In genomic region chr6:30814137-30815084, GRCh38 we compare ENCODE assay signal across 1 cellular context.
TF ChIP-seq lines count a peak whose summit lies in the region.

No MANE protein-coding gene starts in this region.

TF ChIP-seq in K562, 482 proteins besides CTCF, POLR2A, EP300 and RAD21 (continued from another document):
- TF ChIP-seq FOXO4 (CRISPR knock-in tag; IDR thresholded peaks at IDR 0.05) = no peak
- no peak for TF ChIP-seq YBX1 (IDR thresholded peaks at IDR 0.05)
- TF ChIP-seq KLF13 (tag; IDR thresholded peaks at IDR 0.05; ENCODE audit: borderline replicate concordance, low read depth) = no peak
- peak; percentile 21; the same call in 1 of the 2 replicates for TF ChIP-seq HLTF (IDR thresholded peaks at IDR 0.05)
- peak in 1 of 2 experiments; percentile 59; a peak in 1 of 4 replicates for TF ChIP-seq TBL1XR1 (IDR thresholded peaks at IDR 0.05; ENCODE audit: low read length in 2 of 2)
- no peak for TF ChIP-seq KAT2B (IDR thresholded peaks at IDR 0.05; ENCODE audit: low read depth, low read length)
- TF ChIP-seq MIER1 (IDR thresholded peaks at IDR 0.05; ENCODE audit: low read depth) = no peak
- TF ChIP-seq ZNF3 (CRISPR knock-in tag; IDR thresholded peaks at IDR 0.05) = no peak
- TF ChIP-seq HMGN3 (IDR thresholded peaks at IDR 0.05; ENCODE audit: borderline replicate concordance, extremely low read depth, insufficient read length, low read depth, low read length) = no peak
- TF ChIP-seq CTBP1 (IDR thresholded peaks at IDR 0.05; ENCODE audit: borderline replicate concordance) = peak; percentile 79
- peak; percentile 43; the same call in 1 of the 2 replicates for TF ChIP-seq PTTG1 (tag; IDR thresholded peaks at IDR 0.05; ENCODE audit: low read depth)
- no peak; the same call in 1 of the 2 replicates for TF ChIP-seq GATAD2A (IDR thresholded peaks at IDR 0.05)
- TF ChIP-seq EHMT2 (IDR thresholded peaks at IDR 0.05) = no peak; the same call in 1 of the 2 replicates
- TF ChIP-seq ZNF175 (CRISPR knock-in tag; IDR thresholded peaks at IDR 0.05; ENCODE audit: low read depth) = peak; percentile 94
- TF ChIP-seq MAX (CRISPR knock-in tag; IDR thresholded peaks at IDR 0.05) = peak; percentile 52; the same call in 1 of the 2 replicates
- TF ChIP-seq, protein P1, sequence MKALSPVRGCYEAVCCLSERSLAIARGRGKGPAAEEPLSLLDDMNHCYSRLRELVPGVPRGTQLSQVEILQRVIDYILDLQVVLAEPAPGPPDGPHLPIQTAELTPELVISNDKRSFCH (CRISPR knock-in tag; IDR thresholded peaks at IDR 0.05) = 0 out of 2 replicates have a peak, but pooled peaks have one; percentile 21
- TF ChIP-seq, protein P1 (tag; IDR thresholded peaks at IDR 0.05) = no peak; the same call in 1 of the 2 replicates
- 0 out of 2 replicates have a peak, but pooled peaks have one; percentile 53 for TF ChIP-seq SMAD4 (CRISPR knock-in tag; conservative IDR thresholded peaks at IDR 0.05)
- no peak for TF ChIP-seq EGR1 (conservative IDR thresholded peaks at IDR 0.05)
- TF ChIP-seq HDAC2 (IDR thresholded peaks at IDR 0.05) = no peak; the same call in 1 of the 2 replicates
- peak; percentile 98 for TF ChIP-seq JUND (IDR thresholded peaks at IDR 0.05; ENCODE audit: borderline replicate concordance, low read depth, low read length)
- TF ChIP-seq JUND (tag; IDR thresholded peaks at IDR 0.05; ENCODE audit: borderline replicate concordance, low read depth, low read length) = peak; percentile 96
- no peak for TF ChIP-seq ZKSCAN3 (CRISPR knock-in tag; IDR thresholded peaks at IDR 0.05)
- TF ChIP-seq SNRNP70 (optimal IDR thresholded peaks at IDR 0.05; ENCODE audit: low read depth, low read length) = no peak
- TF ChIP-seq PHF8 (IDR thresholded peaks at IDR 0.05; ENCODE audit: borderline replicate concordance, low read length) = no peak; the same call in 1 of the 2 replicates
- TF ChIP-seq MED1 (CRISPR knock-in tag; IDR thresholded peaks at IDR 0.05; ENCODE audit: borderline replicate concordance) = no peak
- no peak for TF ChIP-seq CBX2 (IDR thresholded peaks at IDR 0.05; ENCODE audit: insufficient read depth, low read length, poor library complexity, severe bottlenecking)
- peak; percentile 98 for TF ChIP-seq FOSL1 (tag; conservative IDR thresholded peaks at IDR 0.05)
- TF ChIP-seq MTA1 (IDR thresholded peaks at IDR 0.05; ENCODE audit: borderline replicate concordance) = peak; percentile 85
- no peak for TF ChIP-seq ZNF76 (CRISPR knock-in tag; IDR thresholded peaks at IDR 0.05; ENCODE audit: borderline replicate concordance)
- TF ChIP-seq PKNOX1 (IDR thresholded peaks at IDR 0.05) = peak; percentile 29
- peak; percentile 61; the same call in 1 of the 2 replicates for TF ChIP-seq ELF4 (CRISPR knock-in tag; IDR thresholded peaks at IDR 0.05)
- 0 out of 2 replicates have a peak, but pooled peaks have one; percentile 27 for TF ChIP-seq ZBTB12 (CRISPR knock-in tag; IDR thresholded peaks at IDR 0.05)
- TF ChIP-seq SRF (CRISPR knock-in tag; IDR thresholded peaks at IDR 0.05) = no peak; a peak in 1 of 4 replicates
- no peak for TF ChIP-seq ZNF263 (CRISPR knock-in tag; IDR thresholded peaks at IDR 0.05; ENCODE audit: borderline replicate concordance)
- TF ChIP-seq, protein P2, sequence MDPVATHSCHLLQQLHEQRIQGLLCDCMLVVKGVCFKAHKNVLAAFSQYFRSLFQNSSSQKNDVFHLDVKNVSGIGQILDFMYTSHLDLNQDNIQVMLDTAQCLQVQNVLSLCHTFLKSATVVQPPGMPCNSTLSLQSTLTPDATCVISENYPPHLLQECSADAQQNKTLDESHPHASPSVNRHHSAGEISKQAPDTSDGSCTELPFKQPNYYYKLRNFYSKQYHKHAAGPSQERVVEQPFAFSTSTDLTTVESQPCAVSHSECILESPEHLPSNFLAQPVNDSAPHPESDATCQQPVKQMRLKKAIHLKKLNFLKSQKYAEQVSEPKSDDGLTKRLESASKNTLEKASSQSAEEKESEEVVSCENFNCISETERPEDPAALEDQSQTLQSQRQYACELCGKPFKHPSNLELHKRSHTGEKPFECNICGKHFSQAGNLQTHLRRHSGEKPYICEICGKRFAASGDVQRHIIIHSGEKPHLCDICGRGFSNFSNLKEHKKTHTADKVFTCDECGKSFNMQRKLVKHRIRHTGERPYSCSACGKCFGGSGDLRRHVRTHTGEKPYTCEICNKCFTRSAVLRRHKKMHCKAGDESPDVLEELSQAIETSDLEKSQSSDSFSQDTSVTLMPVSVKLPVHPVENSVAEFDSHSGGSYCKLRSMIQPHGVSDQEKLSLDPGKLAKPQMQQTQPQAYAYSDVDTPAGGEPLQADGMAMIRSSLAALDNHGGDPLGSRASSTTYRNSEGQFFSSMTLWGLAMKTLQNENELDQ (CRISPR knock-in tag; IDR thresholded peaks at IDR 0.05; ENCODE audit: borderline replicate concordance) = no peak
- TF ChIP-seq, protein P3, sequence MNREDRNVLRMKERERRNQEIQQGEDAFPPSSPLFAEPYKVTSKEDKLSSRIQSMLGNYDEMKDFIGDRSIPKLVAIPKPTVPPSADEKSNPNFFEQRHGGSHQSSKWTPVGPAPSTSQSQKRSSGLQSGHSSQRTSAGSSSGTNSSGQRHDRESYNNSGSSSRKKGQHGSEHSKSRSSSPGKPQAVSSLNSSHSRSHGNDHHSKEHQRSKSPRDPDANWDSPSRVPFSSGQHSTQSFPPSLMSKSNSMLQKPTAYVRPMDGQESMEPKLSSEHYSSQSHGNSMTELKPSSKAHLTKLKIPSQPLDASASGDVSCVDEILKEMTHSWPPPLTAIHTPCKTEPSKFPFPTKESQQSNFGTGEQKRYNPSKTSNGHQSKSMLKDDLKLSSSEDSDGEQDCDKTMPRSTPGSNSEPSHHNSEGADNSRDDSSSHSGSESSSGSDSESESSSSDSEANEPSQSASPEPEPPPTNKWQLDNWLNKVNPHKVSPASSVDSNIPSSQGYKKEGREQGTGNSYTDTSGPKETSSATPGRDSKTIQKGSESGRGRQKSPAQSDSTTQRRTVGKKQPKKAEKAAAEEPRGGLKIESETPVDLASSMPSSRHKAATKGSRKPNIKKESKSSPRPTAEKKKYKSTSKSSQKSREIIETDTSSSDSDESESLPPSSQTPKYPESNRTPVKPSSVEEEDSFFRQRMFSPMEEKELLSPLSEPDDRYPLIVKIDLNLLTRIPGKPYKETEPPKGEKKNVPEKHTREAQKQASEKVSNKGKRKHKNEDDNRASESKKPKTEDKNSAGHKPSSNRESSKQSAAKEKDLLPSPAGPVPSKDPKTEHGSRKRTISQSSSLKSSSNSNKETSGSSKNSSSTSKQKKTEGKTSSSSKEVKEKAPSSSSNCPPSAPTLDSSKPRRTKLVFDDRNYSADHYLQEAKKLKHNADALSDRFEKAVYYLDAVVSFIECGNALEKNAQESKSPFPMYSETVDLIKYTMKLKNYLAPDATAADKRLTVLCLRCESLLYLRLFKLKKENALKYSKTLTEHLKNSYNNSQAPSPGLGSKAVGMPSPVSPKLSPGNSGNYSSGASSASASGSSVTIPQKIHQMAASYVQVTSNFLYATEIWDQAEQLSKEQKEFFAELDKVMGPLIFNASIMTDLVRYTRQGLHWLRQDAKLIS (CRISPR knock-in tag; IDR thresholded peaks at IDR 0.05) = no peak; the same call in 1 of the 2 replicates
- TF ChIP-seq, protein P4, sequence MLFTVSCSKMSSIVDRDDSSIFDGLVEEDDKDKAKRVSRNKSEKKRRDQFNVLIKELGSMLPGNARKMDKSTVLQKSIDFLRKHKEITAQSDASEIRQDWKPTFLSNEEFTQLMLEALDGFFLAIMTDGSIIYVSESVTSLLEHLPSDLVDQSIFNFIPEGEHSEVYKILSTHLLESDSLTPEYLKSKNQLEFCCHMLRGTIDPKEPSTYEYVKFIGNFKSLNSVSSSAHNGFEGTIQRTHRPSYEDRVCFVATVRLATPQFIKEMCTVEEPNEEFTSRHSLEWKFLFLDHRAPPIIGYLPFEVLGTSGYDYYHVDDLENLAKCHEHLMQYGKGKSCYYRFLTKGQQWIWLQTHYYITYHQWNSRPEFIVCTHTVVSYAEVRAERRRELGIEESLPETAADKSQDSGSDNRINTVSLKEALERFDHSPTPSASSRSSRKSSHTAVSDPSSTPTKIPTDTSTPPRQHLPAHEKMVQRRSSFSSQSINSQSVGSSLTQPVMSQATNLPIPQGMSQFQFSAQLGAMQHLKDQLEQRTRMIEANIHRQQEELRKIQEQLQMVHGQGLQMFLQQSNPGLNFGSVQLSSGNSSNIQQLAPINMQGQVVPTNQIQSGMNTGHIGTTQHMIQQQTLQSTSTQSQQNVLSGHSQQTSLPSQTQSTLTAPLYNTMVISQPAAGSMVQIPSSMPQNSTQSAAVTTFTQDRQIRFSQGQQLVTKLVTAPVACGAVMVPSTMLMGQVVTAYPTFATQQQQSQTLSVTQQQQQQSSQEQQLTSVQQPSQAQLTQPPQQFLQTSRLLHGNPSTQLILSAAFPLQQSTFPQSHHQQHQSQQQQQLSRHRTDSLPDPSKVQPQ (CRISPR knock-in tag; IDR thresholded peaks at IDR 0.05; ENCODE audit: borderline replicate concordance) = no peak
- TF ChIP-seq YY1 (IDR thresholded peaks at IDR 0.05; ENCODE audit: borderline replicate concordance in 1 of 3, control insufficient read depth in 1 of 3, extremely low read depth in 1 of 3, insufficient read depth in 3 of 3, insufficient read length in 1 of 3, insufficient replicate concordance in 2 of 3, low read depth in 1 of 3, low read length in 2 of 3) = peak in 1 of 3 experiments; percentile 44
- no peak for TF ChIP-seq SREBF2 (CRISPR knock-in tag; IDR thresholded peaks at IDR 0.05)
